ENCODE assay signal across 1 cellular context in genomic region chr1:91513160-91513559, GRCh38.
TF ChIP-seq lines count a peak whose summit lies in the region.

No MANE protein-coding gene starts in this region.

TF ChIP-seq in GM12878, 131 proteins besides CTCF, POLR2A, EP300 and RAD21 (continued from another document):
- TF ChIP-seq, protein P1, sequence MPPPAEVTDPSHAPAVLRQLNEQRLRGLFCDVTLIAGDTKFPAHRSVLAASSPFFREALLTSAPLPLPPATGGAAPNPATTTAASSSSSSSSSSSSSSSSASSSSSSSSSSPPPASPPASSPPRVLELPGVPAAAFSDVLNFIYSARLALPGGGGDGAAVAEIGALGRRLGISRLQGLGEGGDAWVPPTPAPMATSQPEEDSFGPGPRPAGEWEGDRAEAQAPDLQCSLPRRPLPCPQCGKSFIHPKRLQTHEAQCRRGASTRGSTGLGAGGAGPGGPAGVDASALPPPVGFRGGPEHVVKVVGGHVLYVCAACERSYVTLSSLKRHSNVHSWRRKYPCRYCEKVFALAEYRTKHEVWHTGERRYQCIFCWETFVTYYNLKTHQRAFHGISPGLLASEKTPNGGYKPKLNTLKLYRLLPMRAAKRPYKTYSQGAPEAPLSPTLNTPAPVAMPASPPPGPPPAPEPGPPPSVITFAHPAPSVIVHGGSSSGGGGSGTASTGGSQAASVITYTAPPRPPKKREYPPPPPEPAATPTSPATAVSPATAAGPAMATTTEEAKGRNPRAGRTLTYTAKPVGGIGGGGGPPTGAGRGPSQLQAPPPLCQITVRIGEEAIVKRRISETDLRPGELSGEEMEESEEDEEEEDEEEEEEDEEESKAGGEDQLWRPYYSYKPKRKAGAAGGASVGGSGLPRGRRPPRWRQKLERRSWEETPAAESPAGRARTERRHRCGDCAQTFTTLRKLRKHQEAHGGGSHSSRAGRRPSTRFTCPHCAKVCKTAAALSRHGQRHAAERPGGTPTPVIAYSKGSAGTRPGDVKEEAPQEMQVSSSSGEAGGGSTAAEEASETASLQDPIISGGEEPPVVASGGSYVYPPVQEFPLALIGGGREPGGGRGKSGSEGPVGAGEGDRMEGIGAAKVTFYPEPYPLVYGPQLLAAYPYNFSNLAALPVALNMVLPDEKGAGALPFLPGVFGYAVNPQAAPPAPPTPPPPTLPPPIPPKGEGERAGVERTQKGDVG (CRISPR knock-in tag; IDR thresholded peaks at IDR 0.05), result no peak
TF ChIP-seq in GM12878: peak in this region for 0.
